27 cellular contexts compared by ENCODE assay signal in genomic region chr10:107831772-107832171, GRCh38.
"Had no signal": no experiment of that assay in that cellular context is flagged by ENCODE, and none has a peak within 500 bp of the region (broad histone marks: within the 10 kb centered on the region; RNA-seq: fewer than 3 reads in every experiment).

No MANE protein-coding gene starts in this region.

- H3K9me3 ChIP-seq: stomach, suprapubic skin, testis, thoracic aorta, thyroid gland, tibial artery, tibial nerve, transverse colon, upper lobe of left lung, upper lobe of right lung, uterus, vagina had no signal

- H3K27me3 ChIP-seq: stomach, suprapubic skin, testis, thyroid gland, tibial artery, tibial nerve, transverse colon, upper lobe of left lung, upper lobe of right lung, uterus, vagina had no signal

- H3K27ac ChIP-seq: stomach, suprapubic skin, testis, thoracic aorta, thyroid gland, tibial artery, tibial nerve, transverse colon, upper lobe of left lung, upper lobe of right lung, uterus, vagina had no signal

- H3K4me1 ChIP-seq: stomach, suprapubic skin, testis, thyroid gland, tibial artery, tibial nerve, transverse colon, upper lobe of left lung, upper lobe of right lung, uterus, vagina had no signal

- DNase-seq: stimulated activated CD4-positive, alpha-beta T cell treated with anti-CD3 and anti-CD28 coated beads, Interleukin-2, amount 100 ng/mL, for 48 hours; stimulated activated CD4-positive, alpha-beta T cell treated with anti-CD3 and anti-CD28 coated beads, Interleukin-4, amount 100 ng/mL, for 1 hour; stimulated activated CD4-positive, alpha-beta T cell treated with anti-CD3 and anti-CD28 coated beads, Interleukin-4, amount 100 ng/mL, for 24 hours; stimulated activated CD4-positive, alpha-beta T cell treated with anti-CD3 and anti-CD28 coated beads, Interleukin-4, amount 100 ng/mL, for 4 hours; stimulated activated CD8-positive, alpha-beta memory T cell treated with anti-CD3 and anti-CD28 coated beads, Interleukin-4, amount 100 ng/mL, for 48 hours; stimulated activated naive B cell treated with anti-CD40 and anti-IgM and Interleukin-4, amounts not matched to agents 10 μg/mL and 1 μg/mL and 100 μg/mL, for 72 hours; stimulated activated naive CD4-positive, alpha-beta T cell; stimulated activated naive CD4-positive, alpha-beta T cell treated with Interleukin-2 at 50 U/mL for 16 hours; stimulated activated naive CD8-positive, alpha-beta T cell treated with anti-CD3 and anti-CD28 coated beads, Interleukin-15, amount 100 ng/mL, for 72 hours; stimulated activated naive CD8-positive, alpha-beta T cell treated with anti-CD3 and anti-CD28 coated beads, Interleukin-15, Interleukin-2, amounts not matched to agents 100 U/mL and 50 U/mL, for 24 hours; stomach; substantia nigra; testis; thyroid gland; tibial artery; transverse colon; trophoblast cell; upper lobe of left lung; upper lobe of right lung; uterus had no signal

- H3K4me3 ChIP-seq: stomach, suprapubic skin, testis, thoracic aorta, thyroid gland, tibial artery, tibial nerve, transverse colon, upper lobe of left lung, upper lobe of right lung, uterus, vagina had no signal

- FAIRE-seq: urothelium cell line had no signal

- H3K36me3 ChIP-seq: stomach, suprapubic skin, thoracic aorta, thyroid gland, tibial artery, tibial nerve, transverse colon, upper lobe of left lung, upper lobe of right lung, uterus, vagina had no signal

- ATAC-seq: stimulated activated effector memory CD8-positive, alpha-beta T cell treated with anti-CD3 and anti-CD28 coated beads, Interleukin-12 subunit alpha, Interleukin-12 subunit beta, amount 100 ng/mL, for 72 hours; stimulated activated memory B cell treated with anti-CD40 and anti-IgM and Interleukin-4, amounts not matched to agents 10 μg/mL and 1 μg/mL and 100 μg/mL, for 72 hours; stimulated activated naive B cell treated with anti-CD40 and anti-IgM and Interleukin-4, amounts not matched to agents 10 μg/mL and 1 μg/mL and 100 μg/mL, for 72 hours; stimulated activated naive CD8-positive, alpha-beta T cell treated with anti-CD3 and anti-CD28 coated beads, Interleukin-15, amount 100 ng/mL, for 72 hours; stimulated activated naive CD8-positive, alpha-beta T cell treated with anti-CD3 and anti-CD28 coated beads, Interleukin-15, Interleukin-2, amounts not matched to agents 100 U/mL and 50 U/mL, for 24 hours; upper lobe of right lung had no signal
